ENCODE assay signal across 10 cellular contexts in genomic region chr11:108160970-108161566, GRCh38. TPM values are rescaled to one million over a fixed set of nuclear protein-coding genes. Genes with fewer than 3 reads are reported as not detected.
DNase-seq lines count a peak whose midpoint lies in the region; ATAC-seq lines count a peak whose summit lies in the region.
"Had no signal": no experiment of that assay in that cellular context is flagged by ENCODE, and none has a peak within 500 bp of the region (broad histone marks: within the 10 kb centered on the region; RNA-seq: fewer than 3 reads in every experiment).

No MANE protein-coding gene starts in this region.

- DNase-seq in CD4-positive, alpha-beta memory T cell, result peak in 2 of 5 donors; percentile 8 to 17
- DNase-seq in SKM-1 treated with dmso at 0.1 percent for 144 hours (lab: John Stamatoyannopoulos, UW; ENCODE audit: unreplicated experiment) (peak; percentile 4), NCI-H2227 (lab: John Stamatoyannopoulos, UW; ENCODE audit: unreplicated experiment) (no peak), ecto neural progenitor cell (ENCODE audit: low spot score) (no peak), NCI-H1436 (lab: John Stamatoyannopoulos, UW) (no peak), GDM1 (lab: John Stamatoyannopoulos, UW) (no peak)
- DNase-seq: glutamatergic neuron, NCI-H2081 had no signal

- CTCF ChIA-PET in CD4-positive, alpha-beta memory T cell (lab: Charles Lee; ENCODE audit: partially characterized antibody), result interaction anchor here (0.6 kb wide), 1 partner anchor 9 kb away, joined by 3 read pairs; no protein-coding TSS in a partner anchor

- H3K27me3 ChIP-seq in CD4-positive, alpha-beta memory T cell (ENCODE audit: insufficient read depth, low read length), result no peaks in the 10 kb centered on the region

- H3K4me3 Mint-ChIP-seq in CD4-positive, alpha-beta memory T cell, result no peak overlapping the region

- no peaks in the 10 kb centered on the region for H3K9me3 ChIP-seq in CD4-positive, alpha-beta memory T cell (ENCODE audit: control insufficient read depth in 1 of 2, low read length in 2 of 2)

- H3K27ac Mint-ChIP-seq in CD4-positive, alpha-beta memory T cell, result peak overlapping the region; percentile 63 to 91 (median 83)

- H3K9me3 Mint-ChIP-seq in CD4-positive, alpha-beta memory T cell, result peaks cover 0 to 2% (median 0%) of the 10 kb centered on the region in 8 donors

- peaks cover 32 to 34% of the 10 kb centered on the region in 2 donors for H3K36me3 Mint-ChIP-seq in CD4-positive, alpha-beta memory T cell

- H3K36me3 ChIP-seq in CD4-positive, alpha-beta memory T cell (ENCODE audit: insufficient read depth, low read length), result peaks cover 53% of the 10 kb centered on the region

- intact Hi-C loops in CD4-positive, alpha-beta memory T cell (cut with micrococcal nuclease), result no loop called here

- peak; percentile 91 for ATAC-seq in GM19324 (IDR thresholded peaks at IDR 0.05; ENCODE audit: low FRiP score, unreplicated experiment)
- peak; percentile 94 for ATAC-seq in HG03045 (IDR thresholded peaks at IDR 0.05; ENCODE audit: unreplicated experiment)

- H3K4me1 ChIP-seq in CD4-positive, alpha-beta memory T cell (ENCODE audit: insufficient read depth, low read length), result peaks cover 8% of the 10 kb centered on the region

- POLR2A ChIA-PET in CD4-positive, alpha-beta memory T cell (lab: Charles Lee; ENCODE audit: partially characterized antibody), result no interaction called here

- no peak overlapping the region for H3K27ac ChIP-seq in CD4-positive, alpha-beta memory T cell (ENCODE audit: low read depth, low read length)

- no peaks in the 10 kb centered on the region for H3K27me3 Mint-ChIP-seq in CD4-positive, alpha-beta memory T cell

- H3K4me3 ChIP-seq in CD4-positive, alpha-beta memory T cell (ENCODE audit: low read length in 2 of 2), result no peak overlapping the region

- H3K4me1 Mint-ChIP-seq in CD4-positive, alpha-beta memory T cell, result peaks cover 8 to 14% (median 12%) of the 10 kb centered on the region in 4 donors

RNA-seq across cellular contexts. Expression of gene ACAT1, which starts 39.7 kb away (rescaled TPM):
- total RNA-seq in CD4-positive, alpha-beta memory T cell, result 10 to 100 TPM; 19.3 to 19.5 TPM
- polyA plus RNA-seq in CD4-positive, alpha-beta memory T cell, result 10 to 100 TPM; 42.7 to 54.2 TPM
